In genomic region chr17:68601565-68602266, GRCh38 we compare ENCODE assay signal across 9 cellular contexts. TPM values are rescaled to one million over a fixed set of nuclear protein-coding genes. Genes with fewer than 3 reads are reported as not detected.
DNase-seq lines count a peak whose midpoint lies in the region; ATAC-seq, FAIRE-seq and TF ChIP-seq lines count a peak whose summit lies in the region.
"Had no signal": no experiment of that assay in that cellular context is flagged by ENCODE, and none has a peak within 500 bp of the region (broad histone marks: within the 10 kb centered on the region; RNA-seq: fewer than 3 reads in every experiment).

No MANE protein-coding gene starts in this region.

- H3K4me3 Mint-ChIP-seq in Caco-2 (ENCODE audit: unreplicated experiment) = peak overlapping the region; percentile 61
- peak overlapping the region; percentile 52 for H3K4me3 Mint-ChIP-seq in activated T-helper 17 cell treated with anti-CD3 and anti-CD28 coated beads, Interleukin-2, amount 50 U/mL, for 72 hours

- H3K4me1 ChIP-seq in Caco-2 = peaks cover 15% of the 10 kb centered on the region
- H3K4me1 ChIP-seq in right atrium auricular region = peaks cover 0 to 40% of the 10 kb centered on the region in 2 donors
- H3K4me1 ChIP-seq in psoas muscle = no peaks in the 10 kb centered on the region

- no peak for DNase-seq in Caco-2
- DNase-seq in right atrium auricular region (ENCODE audit: low spot score) = no peak
- peak in 1 of 2 donors; percentile 48 for DNase-seq in psoas muscle
- no peak for DNase-seq in NCI-H226
- no peak for DNase-seq in activated naive CD4-positive, alpha-beta T cell (lab: John Stamatoyannopoulos, UW)
- no peak for DNase-seq in H54 (ENCODE audit: insufficient read length, low spot score)
- no peak for DNase-seq in inferior parietal cortex (ENCODE audit: extremely low spot score)
- DNase-seq: DMS79 had no signal

- TF ChIP-seq CTCF in Caco-2 (IDR thresholded peaks at IDR 0.05; ENCODE audit: insufficient read depth in 1 of 2, low read depth in 1 of 2, low read length in 1 of 2, severe bottlenecking in 1 of 2, unreplicated experiment in 1 of 2) (no peak), right atrium auricular region (IDR thresholded peaks at IDR 0.05) (no peak), psoas muscle (IDR thresholded peaks at IDR 0.05) (no peak)

- H3K27ac Mint-ChIP-seq in Caco-2 (ENCODE audit: unreplicated experiment) = no peak overlapping the region
- no peak overlapping the region for H3K27ac Mint-ChIP-seq in activated T-helper 17 cell treated with anti-CD3 and anti-CD28 coated beads, Interleukin-2, amount 50 U/mL, for 72 hours

- no peaks in the 10 kb centered on the region for H3K36me3 ChIP-seq in Caco-2 (ENCODE audit: control insufficient read depth, insufficient read depth, low read length)
- no peaks in the 10 kb centered on the region for H3K36me3 ChIP-seq in right atrium auricular region
- H3K36me3 ChIP-seq in psoas muscle (ENCODE audit: insufficient read depth in 1 of 2, low read depth in 1 of 2) = no peaks in the 10 kb centered on the region

- peaks cover 9% of the 10 kb centered on the region for H3K27me3 Mint-ChIP-seq in Caco-2 (ENCODE audit: insufficient read depth, unreplicated experiment)
- H3K27me3 Mint-ChIP-seq in activated T-helper 17 cell treated with anti-CD3 and anti-CD28 coated beads, Interleukin-2, amount 50 U/mL, for 72 hours = peaks cover 57% of the 10 kb centered on the region

- no peak for ATAC-seq in activated T-helper 17 cell treated with anti-CD3 and anti-CD28 coated beads, Interleukin-2, amount 50 U/mL, for 72 hours (replicated peaks)
- peak in 1 of 4 donors; percentile 35 for ATAC-seq in psoas muscle

- POLR2A ChIA-PET in Caco-2 (lab: Charles Lee) = no interaction called here

- H3K27ac ChIP-seq in right atrium auricular region (peak overlapping the region; percentile 74 to 82), psoas muscle (peak overlapping the region; percentile 61)

- BruUV-seq in Caco-2 (replicated peaks; lab: Mats Ljungman, UMichigan) = no TSS peak

- WGBS in psoas muscle, 3 donors = 57 to 61% (median 61%) methylated on average over 6 of the region's 6 CpGs

- no peaks in the 10 kb centered on the region for H3K27me3 ChIP-seq in Caco-2 (replicated peaks; ENCODE audit: control insufficient read depth, insufficient read depth, low read length)
- H3K27me3 ChIP-seq in right atrium auricular region = no peaks in the 10 kb centered on the region
- peaks cover 0 to 50% (median 11%) of the 10 kb centered on the region in 3 donors for H3K27me3 ChIP-seq in psoas muscle (ENCODE audit: insufficient read depth in 3 of 3, low read length in 2 of 3)

- peaks cover 15% of the 10 kb centered on the region for H3K4me1 Mint-ChIP-seq in Caco-2 (ENCODE audit: low read depth, unreplicated experiment)
- H3K4me1 Mint-ChIP-seq in activated T-helper 17 cell treated with anti-CD3 and anti-CD28 coated beads, Interleukin-2, amount 50 U/mL, for 72 hours = peaks cover 5% of the 10 kb centered on the region

- intact Hi-C loops in Caco-2 (cut with micrococcal nuclease; ENCODE audit: unreplicated experiment) (no loop called here), psoas muscle (cut with DNase I) (no loop called here)

- H3K9me3 Mint-ChIP-seq in Caco-2 (ENCODE audit: unreplicated experiment) = no peaks in the 10 kb centered on the region
- no peaks in the 10 kb centered on the region for H3K9me3 Mint-ChIP-seq in activated T-helper 17 cell treated with anti-CD3 and anti-CD28 coated beads, Interleukin-2, amount 50 U/mL, for 72 hours

- no peak for FAIRE-seq in H54 (lab: Jason Lieb, UNC)

- TF ChIP-seq POLR2A in H54 (IDR thresholded peaks at IDR 0.05; ENCODE audit: low read depth, low read length) = no peak

- no peaks in the 10 kb centered on the region for H3K36me3 Mint-ChIP-seq in Caco-2 (ENCODE audit: insufficient read depth, unreplicated experiment)
- peaks cover 5% of the 10 kb centered on the region for H3K36me3 Mint-ChIP-seq in activated T-helper 17 cell treated with anti-CD3 and anti-CD28 coated beads, Interleukin-2, amount 50 U/mL, for 72 hours (ENCODE audit: low read depth)

- no peaks in the 10 kb centered on the region for H3K9me3 ChIP-seq in Caco-2
- no peaks in the 10 kb centered on the region for H3K9me3 ChIP-seq in right atrium auricular region
- no peaks in the 10 kb centered on the region for H3K9me3 ChIP-seq in psoas muscle

- H3K4me3 ChIP-seq in Caco-2 (ENCODE audit: low read depth, low read length) (no peak overlapping the region), right atrium auricular region (peak overlapping the region; percentile 62 to 74), psoas muscle (peak overlapping the region; percentile 73)

- CTCF ChIA-PET in Caco-2 (lab: Charles Lee) = no interaction called here

RNA-seq across cellular contexts. Expression of gene FAM20A, which starts 0.5 kb away (rescaled TPM):
- total RNA-seq in Caco-2 (2022) (0.34 and 0.44 TPM in 2 replicates), right atrium auricular region (1 to 10 TPM; 2.5 to 4.4 TPM), psoas muscle (1 to 10 TPM; 1.1 to 7.1 (median 2.4) TPM)
- not detected for total RNA-seq in activated T-helper 17 cell treated with anti-CD3 and anti-CD28 coated beads, Interleukin-2, amount 50 U/mL, for 72 hours
- polyA plus RNA-seq in psoas muscle = 1 to 10 TPM in 2 of 3 donors, under 1 TPM in 1; 0.83 to 2.1 (median 1.3) TPM
